In the genomic region with DNA sequence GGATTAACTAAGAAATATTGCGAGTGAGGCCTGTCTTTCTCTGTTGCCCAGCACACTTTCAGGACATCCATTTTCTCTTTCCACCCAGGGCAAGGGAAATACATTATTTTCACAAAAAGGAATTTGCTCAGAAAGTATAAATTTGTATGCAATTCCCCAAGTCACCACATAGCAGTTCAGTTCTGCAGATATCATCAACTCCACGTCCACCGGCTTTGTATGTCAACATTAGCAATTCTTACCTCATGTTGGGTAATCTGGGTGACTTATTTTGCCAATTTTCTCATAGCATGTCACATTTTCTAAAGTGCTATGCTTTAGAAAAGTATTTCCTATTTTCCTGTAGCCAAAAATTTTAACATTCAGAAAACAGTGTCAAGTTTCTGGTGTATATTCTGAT, we compare ENCODE assay signal across 13 cellular contexts.
A peak's percentile ranks its signal among the peaks of the same experiment; 100 is the strongest.
DNase-seq lines count a peak whose midpoint lies in the region; ATAC-seq and TF ChIP-seq lines count a peak whose summit lies in the region.
"Had no signal": no experiment of that assay in that cellular context is flagged by ENCODE, and none has a peak within 500 bp of the region (broad histone marks: within the 10 kb centered on the region; RNA-seq: fewer than 3 reads in every experiment).

No MANE protein-coding gene starts in this region.

- no peak overlapping the region for H3K27ac ChIP-seq in liver (ENCODE audit: low read depth in 1 of 2, low read length in 2 of 2)

- H3K36me3 ChIP-seq in liver (ENCODE audit: control insufficient read depth in 4 of 4, insufficient read depth in 3 of 4, low read depth in 1 of 4, low read length in 3 of 4) = no peaks in the 10 kb centered on the region

- ATAC-seq in HG03108 (IDR thresholded peaks at IDR 0.05; ENCODE audit: unreplicated experiment) = no peak
- ATAC-seq in GM21737 (IDR thresholded peaks at IDR 0.05; ENCODE audit: unreplicated experiment) = no peak

- TF ChIP-seq RAD21 in liver (IDR thresholded peaks at IDR 0.05) = no peak

- in situ Hi-C loops in astrocyte of the cerebellum (cut with HindIII; ENCODE audit: low sequenced_read_pairs) = no loop called here

- H3K9me3 ChIP-seq in liver (ENCODE audit: control insufficient read depth in 4 of 4, low read length in 3 of 4) = no peaks in the 10 kb centered on the region

- H3K4me3 ChIP-seq in astrocyte of the cerebellum (ENCODE audit: low read depth, low read length) (no peak overlapping the region), liver (ENCODE audit: low read depth in 1 of 3, low read length in 3 of 3) (no peak overlapping the region)

- no peak overlapping the region for H3K9ac ChIP-seq in liver (ENCODE audit: low read depth in 1 of 2, low read length in 2 of 2)

- H3K27me3 ChIP-seq in liver (ENCODE audit: control insufficient read depth in 4 of 4, insufficient read depth in 4 of 4, low read length in 3 of 4) = no peaks in the 10 kb centered on the region

- no peaks in the 10 kb centered on the region for H3K4me1 ChIP-seq in liver (ENCODE audit: control insufficient read depth in 4 of 4, insufficient read depth in 4 of 4, low read length in 3 of 4)

- DNase-seq in AG09319 (ENCODE audit: extremely low read depth, low read depth) (no peak), HuH-7 (ENCODE audit: low spot score) (peak; percentile 17), astrocyte of the cerebellum (ENCODE audit: low read depth) (peak; percentile 20), CD1c-positive myeloid dendritic cell (ENCODE audit: extremely low spot score) (no peak), activated gamma-delta T cell treated with Interleukin-2 at 50 U/mL for 16 hours (no peak)
- DNase-seq: caudate nucleus; hypothalamus; NCI-H524; stimulated activated naive CD4-positive, alpha-beta T cell treated with Interleukin-2 at 50 U/mL for 16 hours; T-helper 2 cell had no signal

- 42% methylated on average over 3 of the region's 3 CpGs for WGBS in liver

- peak; percentile 6 for TF ChIP-seq CTCF in AG09319 (IDR thresholded peaks at IDR 0.05; ENCODE audit: low read depth, low read length)
- TF ChIP-seq CTCF in astrocyte of the cerebellum (IDR thresholded peaks at IDR 0.05; ENCODE audit: low read depth, low read length, missing control alignments) = peak; percentile 45
- peak; percentile 10 for TF ChIP-seq CTCF in liver (IDR thresholded peaks at IDR 0.05; ENCODE audit: low read depth, low read length, missing input control)

TF ChIP-seq in liver, 16 proteins besides CTCF, POLR2A, EP300 and RAD21:
- TF ChIP-seq NR2F2 (IDR thresholded peaks at IDR 0.05) (no peak), SP1 (IDR thresholded peaks at IDR 0.05) (no peak), GABPA (IDR thresholded peaks at IDR 0.05 in 1 of 2, conservative IDR thresholded peaks at IDR 0.05 in 1 of 2) (no peak), HNF4A (conservative IDR thresholded peaks at IDR 0.05) (no peak), RXRA (IDR thresholded peaks at IDR 0.05) (no peak), JUND (IDR thresholded peaks at IDR 0.05) (no peak)
- TF ChIP-seq, protein P1, sequence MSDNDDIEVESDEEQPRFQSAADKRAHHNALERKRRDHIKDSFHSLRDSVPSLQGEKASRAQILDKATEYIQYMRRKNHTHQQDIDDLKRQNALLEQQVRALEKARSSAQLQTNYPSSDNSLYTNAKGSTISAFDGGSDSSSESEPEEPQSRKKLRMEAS (IDR thresholded peaks at IDR 0.05) = no peak

Comparison
In these comparisons a context has a peak if more than half of its experiments do, and no peak if none do; other contexts are left out.
1. DNase-seq: peak in HuH-7 (single experiment) and astrocyte of the cerebellum (single experiment); none in AG09319 (single experiment), CD1c-positive myeloid dendritic cell (single experiment) and activated gamma-delta T cell treated with Interleukin-2 at 50 U/mL for 16 hours (single experiment).
2. Peak in every context shown above with its lines, with median percentiles within 50 percentile points of each other: CTCF ChIP-seq.